In genomic region chr1:104671684-104672353, GRCh38 we compare ENCODE assay signal across 27 cellular contexts.
DNase-seq lines count a peak whose midpoint lies in the region; ATAC-seq and TF ChIP-seq lines count a peak whose summit lies in the region.
"Had no signal": no experiment of that assay in that cellular context is flagged by ENCODE, and none has a peak within 500 bp of the region (broad histone marks: within the 10 kb centered on the region; RNA-seq: fewer than 3 reads in every experiment).

No MANE protein-coding gene starts in this region.

- H3K36me3 ChIP-seq in GM23338 (ENCODE audit: insufficient read depth) (no peaks in the 10 kb centered on the region), PC-9 (ENCODE audit: low read depth) (no peaks in the 10 kb centered on the region), mesendoderm (ENCODE audit: control insufficient read depth, insufficient read depth, low read length) (no peaks in the 10 kb centered on the region), esophagus squamous epithelium (no peaks in the 10 kb centered on the region)
- H3K36me3 ChIP-seq: gastroesophageal sphincter, pancreas, right atrium auricular region, upper lobe of left lung had no signal

- H4K20me1 ChIP-seq in GM23338 (replicated peaks; ENCODE audit: insufficient read depth) (no peaks in the 10 kb centered on the region), PC-9 (ENCODE audit: insufficient read depth) (no peaks in the 10 kb centered on the region)

- H3K18ac ChIP-seq in mesendoderm (ENCODE audit: low read length): no peak overlapping the region

- H3K4ac ChIP-seq in mesendoderm (ENCODE audit: low read depth, low read length): no peak overlapping the region

- no peak overlapping the region for H2BK15ac ChIP-seq in mesendoderm (replicated peaks; ENCODE audit: low read depth)

- H3K27me3 ChIP-seq in GM23338 (ENCODE audit: insufficient read depth) (no peaks in the 10 kb centered on the region), PC-9 (ENCODE audit: insufficient read depth, low read depth) (no peaks in the 10 kb centered on the region), mesendoderm (ENCODE audit: insufficient read depth, low read length, poor library complexity) (no peaks in the 10 kb centered on the region), esophagus squamous epithelium (no peaks in the 10 kb centered on the region)
- H3K27me3 ChIP-seq: gastroesophageal sphincter, pancreas, right atrium auricular region, upper lobe of left lung had no signal

- H3K27ac ChIP-seq in 22Rv1 (peak overlapping the region; percentile 56), GM23338 (ENCODE audit: low read depth) (no peak overlapping the region), PC-9 (no peak overlapping the region), mesendoderm (ENCODE audit: low read depth, low read length) (no peak overlapping the region), esophagus squamous epithelium (no peak overlapping the region)
- H3K27ac ChIP-seq: gastroesophageal sphincter, pancreas, right atrium auricular region, upper lobe of left lung had no signal

- ATAC-seq in GM23338 (no peak), left lobe of liver (no peak)
- ATAC-seq: activated naive CD8-positive, alpha-beta T cell treated with anti-CD3 and anti-CD28 coated beads, Interleukin-2, amount 50 U/mL, for 24 hours; gastroesophageal sphincter; pancreas had no signal

- no peaks in the 10 kb centered on the region for H3K79me1 ChIP-seq in mesendoderm (ENCODE audit: low read length)

- H3K79me2 ChIP-seq in GM23338 (replicated peaks; ENCODE audit: insufficient read depth) (no peaks in the 10 kb centered on the region), PC-9 (ENCODE audit: low read depth) (no peaks in the 10 kb centered on the region; the same call in 1 of the 2 replicates), mesendoderm (ENCODE audit: control insufficient read depth, insufficient read depth, low read length) (no peaks in the 10 kb centered on the region)

- no peaks in the 10 kb centered on the region for H3F3A ChIP-seq in GM23338 (replicated peaks; ENCODE audit: low read depth)
- no peaks in the 10 kb centered on the region for H3F3A ChIP-seq in PC-9 (ENCODE audit: insufficient read depth, low read depth)

- no peak overlapping the region for H4K8ac ChIP-seq in mesendoderm (ENCODE audit: low read depth, low read length)

- TF ChIP-seq CTCF in 22Rv1 (IDR thresholded peaks at IDR 0.05) (no peak), GM23338 (conservative IDR thresholded peaks at IDR 0.05; ENCODE audit: low read depth in 2 of 2) (no peak), PC-9 (conservative IDR thresholded peaks at IDR 0.05) (no peak), esophagus squamous epithelium (IDR thresholded peaks at IDR 0.05) (no peak)

- intact Hi-C loops in PC-9 (cut with micrococcal nuclease; ENCODE audit: unreplicated experiment): no loop called here
- intact Hi-C loops in esophagus squamous epithelium (cut with DNase I): no loop called here

- H2BK120ac ChIP-seq in mesendoderm (ENCODE audit: low read depth, low read length): no peak overlapping the region

- no peak overlapping the region for H3K56ac ChIP-seq in mesendoderm (ENCODE audit: low read length)

- H3K4me2 ChIP-seq in GM23338 (no peak overlapping the region), PC-9 (no peak overlapping the region), mesendoderm (ENCODE audit: low read length) (no peak overlapping the region)

- H3K4me1 ChIP-seq in GM23338 (ENCODE audit: insufficient read depth) (no peaks in the 10 kb centered on the region), PC-9 (replicated peaks; ENCODE audit: insufficient read depth) (no peaks in the 10 kb centered on the region), mesendoderm (ENCODE audit: control insufficient read depth, low read depth, low read length) (peaks cover 3% of the 10 kb centered on the region), esophagus squamous epithelium (no peaks in the 10 kb centered on the region)
- H3K4me1 ChIP-seq: gastroesophageal sphincter, pancreas, right atrium auricular region, upper lobe of left lung had no signal

- no peak overlapping the region for H3K4me3 Mint-ChIP-seq in GM23338
- H3K4me3 Mint-ChIP-seq: activated naive CD8-positive, alpha-beta T cell treated with anti-CD3 and anti-CD28 coated beads, Interleukin-2, amount 50 U/mL, for 24 hours; central memory CD8-positive, alpha-beta T cell; H9 had no signal

- H3K23ac ChIP-seq in mesendoderm (ENCODE audit: low read length): no peak overlapping the region

- H3K9me3 ChIP-seq in PC-9 (ENCODE audit: insufficient read depth, low read depth) (no peaks in the 10 kb centered on the region), esophagus squamous epithelium (no peaks in the 10 kb centered on the region)
- H3K9me3 ChIP-seq: gastroesophageal sphincter, pancreas, right atrium auricular region, upper lobe of left lung had no signal

- no peaks in the 10 kb centered on the region for H3K36me3 Mint-ChIP-seq in GM23338 (ENCODE audit: low read depth)

- H3K4me3 ChIP-seq in GM23338: no peak overlapping the region
- no peak overlapping the region for H3K4me3 ChIP-seq in PC-9
- H3K4me3 ChIP-seq in mesendoderm (ENCODE audit: low read length): no peak overlapping the region
- no peak overlapping the region for H3K4me3 ChIP-seq in esophagus squamous epithelium
- H3K4me3 ChIP-seq: gastroesophageal sphincter, pancreas, right atrium auricular region, upper lobe of left lung had no signal

- H3K27ac Mint-ChIP-seq in GM23338: no peak overlapping the region
- H3K27ac Mint-ChIP-seq: activated naive CD8-positive, alpha-beta T cell treated with anti-CD3 and anti-CD28 coated beads, Interleukin-2, amount 50 U/mL, for 24 hours; H9 had no signal

- H3K9ac ChIP-seq in mesendoderm (ENCODE audit: low read length): no peak overlapping the region

- H3K9me3 Mint-ChIP-seq in GM23338: no peaks in the 10 kb centered on the region

- no peaks in the 10 kb centered on the region for H3K4me1 Mint-ChIP-seq in GM23338
- H3K4me1 Mint-ChIP-seq: activated naive CD8-positive, alpha-beta T cell treated with anti-CD3 and anti-CD28 coated beads, Interleukin-2, amount 50 U/mL, for 24 hours; central memory CD8-positive, alpha-beta T cell; H9 had no signal

- no peaks in the 10 kb centered on the region for H3K9me2 ChIP-seq in GM23338 (ENCODE audit: insufficient read depth)
- peaks cover 3% of the 10 kb centered on the region; the same call in 1 of the 2 replicates for H3K9me2 ChIP-seq in PC-9 (ENCODE audit: insufficient read depth)

- no peak overlapping the region for H2AK5ac ChIP-seq in mesendoderm (ENCODE audit: low read length)

- CTCF ChIA-PET in PC-9 (lab: Charles Lee): no interaction called here

- no TSS peak for BruUV-seq in PC-9 (replicated peaks; lab: Mats Ljungman, UMichigan)

- H2AFZ ChIP-seq in GM23338: peak overlapping the region; percentile 53; the same call in 1 of the 2 replicates
- peak overlapping the region; percentile 14; the same call in 1 of the 2 replicates for H2AFZ ChIP-seq in PC-9

- POLR2A ChIA-PET in PC-9 (lab: Charles Lee; ENCODE audit: unreplicated experiment): no interaction called here

- H4K5ac ChIP-seq in mesendoderm (ENCODE audit: low read length): no peak overlapping the region

- H2BK5ac ChIP-seq in mesendoderm (ENCODE audit: low read length): no peak overlapping the region

- TF ChIP-seq POLR2A in esophagus squamous epithelium (IDR thresholded peaks at IDR 0.05): no peak

- H3K27me3 Mint-ChIP-seq in GM23338 (ENCODE audit: insufficient read depth, low read depth, poor library complexity): no peaks in the 10 kb centered on the region
- H3K27me3 Mint-ChIP-seq: activated naive CD8-positive, alpha-beta T cell treated with anti-CD3 and anti-CD28 coated beads, Interleukin-2, amount 50 U/mL, for 24 hours; central memory CD8-positive, alpha-beta T cell had no signal

- WGBS in mesendoderm (ENCODE audit: extremely low coverage, insufficient coverage, low lambda C conversion rate): no CpG with 5 or more reads among the region's 12 CpGs
- WGBS in esophagus squamous epithelium, 2 donors: 55 to 59% methylated on average over 12 of the region's 12 CpGs

- DNase-seq in GM23338 (ENCODE audit: low spot score) (no peak), PC-9 (no peak), mesendoderm (peak; percentile 23), esophagus squamous epithelium (lab: John Stamatoyannopoulos, UW) (no peak), cerebellum (ENCODE audit: low spot score) (no peak), left lobe of liver (ENCODE audit: low spot score) (no peak)
- no peak for DNase-seq in stimulated activated naive CD4-positive, alpha-beta T cell treated with Interleukin-2 at 50 U/mL for 16 hours (lab: John Stamatoyannopoulos, UW)
- DNase-seq: ACHN; activated CD4-positive, alpha-beta T cell treated with anti-CD3 and anti-CD28 coated beads for 4 hours; activated effector memory CD4-positive, alpha-beta T cell treated with anti-CD3 and anti-CD28 coated beads, Interleukin-2, amount 50 U/mL, for 16 hours; activated naive CD8-positive, alpha-beta T cell treated with anti-CD3 and anti-CD28 coated beads, Interleukin-2, amount 50 U/mL, for 24 hours; activated T-cell treated with anti-CD3 and anti-CD28 coated beads for 4 hours; dermis blood vessel endothelial cell; GF-D8; H9; KBM-7; MM.1S; NCI-H2081 treated with DMSO at 0.1 percent for 48 hours; pancreas; stimulated activated CD4-positive, alpha-beta T cell treated with anti-CD3 and anti-CD28 coated beads, Interleukin-12 subunit alpha, Interleukin-12 subunit beta, amount 100 ng/mL, for 4 hours; stimulated activated CD4-positive, alpha-beta T cell treated with anti-CD3 and anti-CD28 coated beads, Interleukin-4, amount 100 ng/mL, for 1 hour; substantia nigra; upper lobe of left lung had no signal
